8 cellular contexts compared by ENCODE assay signal in genomic region chr11:117986981-117987495, GRCh38. TPM values are rescaled to one million over a fixed set of nuclear protein-coding genes. Genes with fewer than 3 reads are reported as not detected.
DNase-seq lines count a peak whose midpoint lies in the region; ATAC-seq and TF ChIP-seq lines count a peak whose summit lies in the region.

No MANE protein-coding gene starts in this region.

- H2AFZ ChIP-seq in Karpas-422 (ENCODE audit: low read length) = no peak overlapping the region

- peaks cover 50% of the 10 kb centered on the region for H3K4me1 ChIP-seq in Karpas-422 (ENCODE audit: low read length)
- no peaks in the 10 kb centered on the region for H3K4me1 ChIP-seq in thoracic aorta (ENCODE audit: control insufficient read depth in 1 of 2, low read depth in 2 of 2)
- peaks cover 0 to 17% of the 10 kb centered on the region in 2 donors for H3K4me1 ChIP-seq in thyroid gland

- H3K36me3 ChIP-seq in Karpas-422 (ENCODE audit: insufficient read depth, low read length) = 0 out of 2 replicates have a peak, but pooled peaks cover 1% of the 10 kb centered on the region
- H3K36me3 ChIP-seq in thoracic aorta = no peaks in the 10 kb centered on the region
- H3K36me3 ChIP-seq in thyroid gland = no peaks in the 10 kb centered on the region

- 79 to 84% methylated on average over 14 of the region's 14 CpGs for WGBS in thyroid gland, 2 donors

- H3K79me2 ChIP-seq in Karpas-422 (ENCODE audit: low read length) = peaks cover 15% of the 10 kb centered on the region; the same call in 1 of the 2 replicates

- H3K27me3 Mint-ChIP-seq in memory B cell = no peaks in the 10 kb centered on the region

- peaks cover 43% of the 10 kb centered on the region for H3K4me1 Mint-ChIP-seq in memory B cell

- no peaks in the 10 kb centered on the region for H3K9me2 ChIP-seq in Karpas-422 (replicated peaks; ENCODE audit: insufficient read depth, low read length)

- peaks cover 1% of the 10 kb centered on the region for H3K9me3 Mint-ChIP-seq in memory B cell

- H3K27me3 ChIP-seq in Karpas-422 (ENCODE audit: low read length) = no peaks in the 10 kb centered on the region
- no peaks in the 10 kb centered on the region for H3K27me3 ChIP-seq in thoracic aorta (replicated peaks; ENCODE audit: insufficient read depth)
- H3K27me3 ChIP-seq in thyroid gland = no peaks in the 10 kb centered on the region

- no peaks in the 10 kb centered on the region for H4K20me1 ChIP-seq in Karpas-422 (ENCODE audit: insufficient read depth, low read depth, low read length)

- TF ChIP-seq POLR2A in thyroid gland (IDR thresholded peaks at IDR 0.05) = no peak

- H3K27ac Mint-ChIP-seq in memory B cell = peak overlapping the region; percentile 94

- H3K27ac ChIP-seq in Karpas-422 (ENCODE audit: low read length) (peak overlapping the region; percentile 74), thoracic aorta (peak overlapping the region in 1 of 2 donors; percentile 55), thyroid gland (peak overlapping the region in 1 of 3 donors; percentile 88)

- H3K4me3 ChIP-seq in Karpas-422 (ENCODE audit: low read length) (peak overlapping the region; percentile 85), thoracic aorta (peak overlapping the region; percentile 70), thyroid gland (replicated peaks in 1 of 3) (peak overlapping the region in 1 of 3 donors; percentile 46)

- peaks cover 26% of the 10 kb centered on the region for H3K36me3 Mint-ChIP-seq in memory B cell

- intact Hi-C loops in thyroid gland (cut with DNase I) = no loop called here

- TF ChIP-seq CTCF in thoracic aorta (IDR thresholded peaks at IDR 0.05) (no peak), thyroid gland (IDR thresholded peaks at IDR 0.05) (no peak)

- H3K4me2 ChIP-seq in Karpas-422 (ENCODE audit: low read depth, low read length, poor library complexity, severe bottlenecking) = peak overlapping the region; percentile 99

- H3K9me3 ChIP-seq in Karpas-422 (ENCODE audit: low read length) (no peaks in the 10 kb centered on the region), thoracic aorta (no peaks in the 10 kb centered on the region), thyroid gland (no peaks in the 10 kb centered on the region)

- H3K9ac ChIP-seq in Karpas-422 (ENCODE audit: low read length) = peak overlapping the region; percentile 79

- ATAC-seq in GM19455 (IDR thresholded peaks at IDR 0.05; ENCODE audit: unreplicated experiment) = peak; percentile 49
- peak; percentile 51 for ATAC-seq in memory B cell (ENCODE audit: low read depth)
- no peak for ATAC-seq in thoracic aorta (ENCODE audit: insufficient number of reproducible peaks, low FRiP score, low read depth)

- DNase-seq in AML-193 (lab: John Stamatoyannopoulos, UW) (peak; percentile 70 to 82), Karpas-422 (peak; percentile 59), memory B cell (ENCODE audit: low spot score in 2 of 2) (peak in 1 of 2 donors; percentile 46), thoracic aorta (ENCODE audit: low spot score) (no peak), NCI-H187 treated with DMSO at 0.1 percent for 48 hours (lab: John Stamatoyannopoulos, UW) (no peak), thyroid gland (no peak)
- DNase-seq in activated T-helper 9 cell treated with anti-CD3 and anti-CD28 coated beads, Interleukin-2, amount 50 U/mL, for 16 hours (ENCODE audit: low read depth) = peak; percentile 50

- peak overlapping the region; percentile 87 for H3K4me3 Mint-ChIP-seq in memory B cell

RNA-seq across cellular contexts. Expression of gene IL10RA, which starts 0.8 kb away (rescaled TPM):
- total RNA-seq in Karpas-422 (2014; rRNA removed; shearing (Covaris generic); ENCODE audit: low replicate concordance) = 25.5 and 49.8 TPM in 2 replicates
- total RNA-seq in thoracic aorta (10 to 100 TPM; 36.4 to 72.6 TPM), thyroid gland (10 to 100 TPM in 3 of 4 donors, 1 to 10 TPM in 1; 5.3 to 21.9 (median 10.6) TPM)

RNA-seq across cellular contexts. Expression of gene TMPRSS13, which starts 57.8 kb away (rescaled TPM):
- 0.69 and 1.1 TPM in 2 replicates for total RNA-seq in Karpas-422 (2014; rRNA removed; shearing (Covaris generic); ENCODE audit: low replicate concordance)
- 1 to 10 TPM in 1 of 2 donors, not detected in 1; 1.1 TPM for total RNA-seq in thoracic aorta
- 10 to 100 TPM in 3 of 4 donors, 1 to 10 TPM in 1; 8.5 to 24.3 (median 13.0) TPM for total RNA-seq in thyroid gland

Comparison
In these comparisons a context has a peak if more than half of its experiments do, and no peak if none do; other contexts are left out.
1. DNase-seq: peak in AML-193 (2 of 2), Karpas-422 (single experiment) and activated T-helper 9 cell treated with anti-CD3 and anti-CD28 coated beads, Interleukin-2, amount 50 U/mL, for 16 hours (single experiment); none in thoracic aorta (single experiment), NCI-H187 treated with DMSO at 0.1 percent for 48 hours (single experiment) and thyroid gland (0 of 2).